ENCODE assay signal across 9 cellular contexts in genomic region chr16:681746-682427, GRCh38. TPM values are rescaled to one million over a fixed set of nuclear protein-coding genes. Genes with fewer than 3 reads are reported as not detected.
DNase-seq lines count a peak whose midpoint lies in the region; ATAC-seq and TF ChIP-seq lines count a peak whose summit lies in the region.
"Had no signal": no experiment of that assay in that cellular context is flagged by ENCODE, and none has a peak within 500 bp of the region (broad histone marks: within the 10 kb centered on the region; RNA-seq: fewer than 3 reads in every experiment).

No MANE protein-coding gene starts in this region.

- H3K4me3 ChIP-seq in WI38 (ENCODE audit: low read depth, low read length) (peak overlapping the region; percentile 82), thoracic aorta (peak overlapping the region; percentile 83)

- H3K36me3 ChIP-seq in thoracic aorta: peaks cover 24% of the 10 kb centered on the region

- ATAC-seq in thoracic aorta (ENCODE audit: insufficient number of reproducible peaks, low FRiP score, low read depth) (no peak), HG02610 (IDR thresholded peaks at IDR 0.05; ENCODE audit: unreplicated experiment) (no peak), GM18498 (IDR thresholded peaks at IDR 0.05; ENCODE audit: unreplicated experiment) (no peak), GM21528 (IDR thresholded peaks at IDR 0.05; ENCODE audit: low FRiP score, unreplicated experiment) (no peak)

- no peaks in the 10 kb centered on the region for H3K27me3 ChIP-seq in thoracic aorta (replicated peaks; ENCODE audit: insufficient read depth)

- no peak overlapping the region for H3K27ac Mint-ChIP-seq in activated naive CD4-positive, alpha-beta T cell treated with anti-CD3 and anti-CD28 coated beads, Interleukin-2, amount 10 ng/mL, durations not matched to agents 7 days and 5 days
- H3K27ac Mint-ChIP-seq in glutamatergic neuron (ENCODE audit: unreplicated experiment): no peak overlapping the region

- no peaks in the 10 kb centered on the region for H3K9me3 ChIP-seq in thoracic aorta

- no peak for DNase-seq in activated naive CD4-positive, alpha-beta T cell treated with anti-CD3 and anti-CD28 coated beads, Interleukin-2, amount 10 ng/mL, durations not matched to agents 7 days and 5 days
- DNase-seq in activated naive CD4-positive, alpha-beta T cell (lab: John Stamatoyannopoulos, UW): no peak
- DNase-seq in glutamatergic neuron (no peak), thoracic aorta (ENCODE audit: low spot score) (no peak)
- DNase-seq: DMS79 had no signal

- H3K4me1 ChIP-seq in thoracic aorta (ENCODE audit: control insufficient read depth in 1 of 2, low read depth in 2 of 2): peaks cover 33 to 50% of the 10 kb centered on the region in 2 donors

- no peak overlapping the region for H3K27ac ChIP-seq in thoracic aorta

- H3K4me3 Mint-ChIP-seq in activated naive CD4-positive, alpha-beta T cell treated with anti-CD3 and anti-CD28 coated beads, Interleukin-2, amount 10 ng/mL, durations not matched to agents 7 days and 5 days: peak overlapping the region; percentile 81
- H3K4me3 Mint-ChIP-seq in glutamatergic neuron (ENCODE audit: unreplicated experiment): peak overlapping the region; percentile 81

- CTCF ChIA-PET in activated naive CD4-positive, alpha-beta T cell treated with anti-CD3 and anti-CD28 coated beads, Interleukin-2, amount 10 ng/mL, durations not matched to agents 7 days and 5 days (lab: Charles Lee): interaction anchor here (1.7 kb wide), 1 partner anchor 14 kb away, joined by 6 read pairs; the partner anchor contains the start of gene RHOT2

- H3K27me3 Mint-ChIP-seq in activated naive CD4-positive, alpha-beta T cell treated with anti-CD3 and anti-CD28 coated beads, Interleukin-2, amount 10 ng/mL, durations not matched to agents 7 days and 5 days: peaks cover 10% of the 10 kb centered on the region
- H3K27me3 Mint-ChIP-seq in glutamatergic neuron (ENCODE audit: unreplicated experiment): peaks cover 9% of the 10 kb centered on the region

- TF ChIP-seq CTCF in WI38 (IDR thresholded peaks at IDR 0.05; ENCODE audit: low read depth, low read length) (no peak), glutamatergic neuron (IDR thresholded peaks at IDR 0.05; ENCODE audit: partially characterized antibody, unreplicated experiment) (no peak), thoracic aorta (IDR thresholded peaks at IDR 0.05) (no peak)

- peaks cover 38% of the 10 kb centered on the region for H3K4me1 Mint-ChIP-seq in activated naive CD4-positive, alpha-beta T cell treated with anti-CD3 and anti-CD28 coated beads, Interleukin-2, amount 10 ng/mL, durations not matched to agents 7 days and 5 days
- H3K4me1 Mint-ChIP-seq in glutamatergic neuron (ENCODE audit: low read depth, unreplicated experiment): peaks cover 9% of the 10 kb centered on the region

- no peaks in the 10 kb centered on the region for H3K9me3 Mint-ChIP-seq in activated naive CD4-positive, alpha-beta T cell treated with anti-CD3 and anti-CD28 coated beads, Interleukin-2, amount 10 ng/mL, durations not matched to agents 7 days and 5 days
- peaks cover 8% of the 10 kb centered on the region for H3K9me3 Mint-ChIP-seq in glutamatergic neuron (ENCODE audit: unreplicated experiment)

- H3K36me3 Mint-ChIP-seq in activated naive CD4-positive, alpha-beta T cell treated with anti-CD3 and anti-CD28 coated beads, Interleukin-2, amount 10 ng/mL, durations not matched to agents 7 days and 5 days: peaks cover 21% of the 10 kb centered on the region
- no peaks in the 10 kb centered on the region for H3K36me3 Mint-ChIP-seq in glutamatergic neuron (ENCODE audit: unreplicated experiment)

RNA-seq across cellular contexts. Expression of gene STUB1, which starts 1.7 kb away (rescaled TPM):
- total RNA-seq in glutamatergic neuron (ENCODE audit: unreplicated experiment): 78.3 TPM
- total RNA-seq in thoracic aorta: 100 to 1,000 TPM; 103 to 145 TPM

RNA-seq across cellular contexts. Expression of gene JMJD8, which starts 2.2 kb away (rescaled TPM):
- total RNA-seq in glutamatergic neuron (ENCODE audit: unreplicated experiment): 26.1 TPM
- 100 to 1,000 TPM in 1 of 2 donors, 10 to 100 TPM in 1; 98.7 to 128 TPM for total RNA-seq in thoracic aorta

RNA-seq across cellular contexts. Expression of gene RHBDL1, which starts 6.4 kb away (rescaled TPM):
- total RNA-seq in glutamatergic neuron (ENCODE audit: unreplicated experiment) (8.2 TPM), thoracic aorta (1 to 10 TPM in 1 of 2 donors, under 1 TPM in 1; 0.42 to 8.0 TPM)

RNA-seq across cellular contexts. Expression of gene WDR24, which starts 8.3 kb away (rescaled TPM):
- total RNA-seq in glutamatergic neuron (ENCODE audit: unreplicated experiment): 19.9 TPM
- 10 to 100 TPM; 10.7 to 13.5 TPM for total RNA-seq in thoracic aorta

RNA-seq across cellular contexts. Expression of gene RHOT2, which starts 14.0 kb away (rescaled TPM):
- 208 TPM for total RNA-seq in glutamatergic neuron (ENCODE audit: unreplicated experiment)
- total RNA-seq in thoracic aorta: 10 to 100 TPM; 62.0 to 80.4 TPM
